ENCODE assay signal across 25 cellular contexts in the genomic region with DNA sequence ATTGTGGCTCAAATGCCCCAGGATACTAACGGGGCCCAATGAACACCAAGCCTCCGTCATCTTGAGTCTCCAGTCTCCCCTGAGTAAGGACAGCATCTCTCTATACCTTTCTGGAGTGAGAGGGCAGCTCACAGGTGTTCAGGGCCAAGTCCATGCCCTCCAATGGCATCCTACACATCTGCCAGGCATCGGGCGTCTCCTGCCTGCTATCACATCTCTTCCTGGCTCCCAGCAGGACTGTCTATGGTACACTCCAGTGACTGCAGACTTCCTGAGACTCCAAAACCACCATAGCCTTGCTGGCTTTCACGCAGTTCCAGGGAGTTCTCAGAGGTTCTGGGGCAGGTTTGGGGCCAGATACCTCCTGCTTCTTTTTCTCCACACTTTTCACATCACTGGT. TPM values are rescaled to one million over a fixed set of nuclear protein-coding genes. Genes with fewer than 3 reads are reported as not detected.
"Had no signal": no experiment of that assay in that cellular context is flagged by ENCODE, and none has a peak within 500 bp of the region (broad histone marks: within the 10 kb centered on the region; RNA-seq: fewer than 3 reads in every experiment).

No MANE protein-coding gene starts in this region.

- H3K27ac Mint-ChIP-seq: activated CD8-positive, alpha-beta memory T cell treated with anti-CD3 and anti-CD28 coated beads, Interleukin-2, amount 10 ng/mL, durations not matched to agents 7 days and 5 days; activated naive CD4-positive, alpha-beta T cell treated with anti-CD3 and anti-CD28 coated beads, Interleukin-2, amount 10 ng/mL, durations not matched to agents 7 days and 5 days; activated naive CD8-positive, alpha-beta T cell treated with anti-CD3 and anti-CD28 coated beads for 36 hours; activated T-cell treated with anti-CD3 and anti-CD28 coated beads, Interleukin-2, amount 50 U/mL, for 24 hours; T-helper 2 cell treated with Interferon-gamma antibody and Interleukin-4, amounts not matched to agents 5 μg/mL and 100 μg/mL, for 36 hours had no signal

- H3K9ac ChIP-seq: KMS-11 had no signal

- H3K27ac ChIP-seq: brain microvascular endothelial cell, KMS-11, SK-N-MC had no signal

- H3K27me3 ChIP-seq: brain microvascular endothelial cell had no signal

- H3K4me3 Mint-ChIP-seq: activated CD8-positive, alpha-beta memory T cell treated with anti-CD3 and anti-CD28 coated beads, Interleukin-2, amount 10 ng/mL, durations not matched to agents 7 days and 5 days; activated naive CD4-positive, alpha-beta T cell treated with anti-CD3 and anti-CD28 coated beads, Interleukin-2, amount 10 ng/mL, durations not matched to agents 7 days and 5 days; activated naive CD8-positive, alpha-beta T cell treated with anti-CD3 and anti-CD28 coated beads for 36 hours; activated T-cell treated with anti-CD3 and anti-CD28 coated beads, Interleukin-2, amount 50 U/mL, for 24 hours; T-helper 2 cell treated with Interferon-gamma antibody and Interleukin-4, amounts not matched to agents 5 μg/mL and 100 μg/mL, for 36 hours had no signal

- H3K9me3 Mint-ChIP-seq: activated naive CD4-positive, alpha-beta T cell treated with anti-CD3 and anti-CD28 coated beads, Interleukin-2, amount 10 ng/mL, durations not matched to agents 7 days and 5 days; activated naive CD8-positive, alpha-beta T cell treated with anti-CD3 and anti-CD28 coated beads for 36 hours; activated T-cell treated with anti-CD3 and anti-CD28 coated beads, Interleukin-2, amount 50 U/mL, for 24 hours; T-helper 2 cell treated with Interferon-gamma antibody and Interleukin-4, amounts not matched to agents 5 μg/mL and 100 μg/mL, for 36 hours had no signal

- ATAC-seq: activated CD4-positive, CD25-positive, alpha-beta regulatory T cell treated with anti-CD3 and anti-CD28 coated beads, Interleukin-2, amount 50 U/mL, for 24 hours; activated CD8-positive, alpha-beta memory T cell treated with anti-CD3 and anti-CD28 coated beads, Interleukin-2, amount 10 ng/mL, durations not matched to agents 7 days and 5 days; Panc1; Right ventricle myocardium inferior had no signal

- H3K36me3 ChIP-seq: brain microvascular endothelial cell had no signal

- H3K36me3 Mint-ChIP-seq: activated CD8-positive, alpha-beta memory T cell treated with anti-CD3 and anti-CD28 coated beads, Interleukin-2, amount 10 ng/mL, durations not matched to agents 7 days and 5 days; activated naive CD4-positive, alpha-beta T cell treated with anti-CD3 and anti-CD28 coated beads, Interleukin-2, amount 10 ng/mL, durations not matched to agents 7 days and 5 days; activated naive CD8-positive, alpha-beta T cell treated with anti-CD3 and anti-CD28 coated beads for 36 hours had no signal

- DNase-seq: activated CD4-positive, alpha-beta T cell treated with anti-CD3 and anti-CD28 coated beads for 4 hours; activated CD8-positive, alpha-beta memory T cell treated with anti-CD3 and anti-CD28 coated beads, Interleukin-2, amount 10 ng/mL, durations not matched to agents 7 days and 5 days; activated effector memory CD4-positive, alpha-beta T cell treated with anti-CD3 and anti-CD28 coated beads, Interleukin-2, amount 50 U/mL, for 16 hours; activated naive CD4-positive, alpha-beta T cell treated with anti-CD3 and anti-CD28 coated beads, Interleukin-2, amount 10 ng/mL, durations not matched to agents 7 days and 5 days; activated naive CD8-positive, alpha-beta T cell treated with anti-CD3 and anti-CD28 coated beads for 36 hours; activated T-cell treated with anti-CD3 and anti-CD28 coated beads, Interleukin-2, amount 50 U/mL, for 24 hours; brain microvascular endothelial cell; NCI-H1092; NCI-H1417; NCI-H1930; NCI-H2171; NCI-H2227 treated with DMSO at 0.1 percent for 48 hours; NCI-H446 treated with DMSO at 0.1 percent for 48 hours; NCI-H524 treated with DMSO at 0.1 percent for 48 hours; NCI-H774; RPMI8226; T-helper 1 cell had no signal

- H3K4me3 ChIP-seq: SK-N-MC had no signal

- H3K4me2 ChIP-seq: KMS-11 had no signal

RNA-seq across cellular contexts. Expression of gene CX3CR1, which starts 28.3 kb away (rescaled TPM):
- total RNA-seq: MCF 10A had no signal

RNA-seq across cellular contexts. Expression of gene XIRP1, which starts 59.2 kb away (rescaled TPM):
- total RNA-seq: MCF 10A, OCI-LY7 had no signal
